11 cellular contexts compared by ENCODE assay signal in genomic region chr13:27644302-27644701, GRCh38. TPM values are rescaled to one million over a fixed set of nuclear protein-coding genes. Genes with fewer than 3 reads are reported as not detected.
DNase-seq lines count a peak whose midpoint lies in the region; ATAC-seq, FAIRE-seq and TF ChIP-seq lines count a peak whose summit lies in the region.
"Had no signal": no experiment of that assay in that cellular context is flagged by ENCODE, and none has a peak within 500 bp of the region (broad histone marks: within the 10 kb centered on the region; RNA-seq: fewer than 3 reads in every experiment).

No MANE protein-coding gene starts in this region.

- H3K9me2 ChIP-seq in GM23338 (ENCODE audit: insufficient read depth), result no peaks in the 10 kb centered on the region

- POLR2A ChIA-PET in WTC11 (lab: Charles Lee), result no interaction called here

- H3K4me1 ChIP-seq in GM23338 (ENCODE audit: insufficient read depth) (0 out of 2 replicates have a peak, but pooled peaks cover 9% of the 10 kb centered on the region), small intestine (ENCODE audit: control insufficient read depth in 2 of 2, insufficient read depth in 1 of 2, low read depth in 1 of 2, low read length in 1 of 2) (peaks cover 0 to 6% of the 10 kb centered on the region in 2 donors), endodermal cell (ENCODE audit: control insufficient read depth, insufficient read depth, low read length) (no peaks in the 10 kb centered on the region)

- no peak for DNase-seq in GM23338 (ENCODE audit: low spot score)
- DNase-seq in WTC11 (ENCODE audit: low spot score), result no peak
- DNase-seq in foreskin melanocyte, result peak; percentile 22
- no peak for DNase-seq in small intestine
- no peak for DNase-seq in NCI-H2227 (lab: John Stamatoyannopoulos, UW; ENCODE audit: unreplicated experiment)
- no peak for DNase-seq in endodermal cell
- DNase-seq: naive thymus-derived CD8-positive, alpha-beta T cell; stimulated activated CD4-positive, alpha-beta T cell treated with anti-CD3 and anti-CD28 coated beads, Interleukin-1b, Interleukin-23, amount 100 ng/mL, for 48 hours; substantia nigra had no signal

- H3K27ac ChIP-seq in GM23338 (ENCODE audit: low read depth) (no peak overlapping the region), small intestine (ENCODE audit: low read depth in 1 of 2, low read length in 1 of 2) (no peak overlapping the region), endodermal cell (ENCODE audit: low read depth, low read length) (no peak overlapping the region)
- H3K27ac ChIP-seq: cardiac muscle cell had no signal

- CTCF ChIA-PET in WTC11 (lab: Charles Lee), result interaction anchor here (0.5 to 1.9 kb wide), 3 partner anchors 111 to 182 kb away, joined by 3 to 9 read pairs (median 4); no protein-coding TSS in a partner anchor

- peaks cover 38% of the 10 kb centered on the region for H3K79me2 ChIP-seq in GM23338 (replicated peaks; ENCODE audit: insufficient read depth)

- no peak overlapping the region for H2AFZ ChIP-seq in GM23338

- no peaks in the 10 kb centered on the region for H3K27me3 ChIP-seq in GM23338 (ENCODE audit: insufficient read depth)
- no peaks in the 10 kb centered on the region for H3K27me3 ChIP-seq in small intestine (ENCODE audit: control insufficient read depth in 2 of 2, insufficient read depth in 2 of 2, low read length in 2 of 2)
- no peaks in the 10 kb centered on the region for H3K27me3 ChIP-seq in endodermal cell (ENCODE audit: control insufficient read depth, insufficient read depth, low read length, poor library complexity, severe bottlenecking)
- H3K27me3 ChIP-seq: cardiac muscle cell had no signal

- 21 to 31% (median 23%) methylated on average over 1 of the region's 1 CpG for WGBS in small intestine, 3 donors
- WGBS in endodermal cell (ENCODE audit: insufficient coverage in 1 of 2, insufficient read length in 1 of 2), 2 experiments, result 100% methylated on average over 1 of the region's 1 CpG; no CpG with 5 or more reads in 1 of the 2 experiments

- H3K4me2 ChIP-seq in GM23338, result no peak overlapping the region

- no peaks in the 10 kb centered on the region for H3F3A ChIP-seq in GM23338 (replicated peaks; ENCODE audit: low read depth)

- H3K36me3 Mint-ChIP-seq in GM23338 (ENCODE audit: low read depth) (peaks cover 23% of the 10 kb centered on the region), WTC11 (peaks cover 21% of the 10 kb centered on the region), endodermal cell (ENCODE audit: low read depth) (peaks cover 19% of the 10 kb centered on the region)

- no peaks in the 10 kb centered on the region for H3K27me3 Mint-ChIP-seq in GM23338 (ENCODE audit: insufficient read depth, low read depth, poor library complexity)
- no peaks in the 10 kb centered on the region for H3K27me3 Mint-ChIP-seq in WTC11 (ENCODE audit: low read depth)
- no peaks in the 10 kb centered on the region for H3K27me3 Mint-ChIP-seq in endodermal cell (ENCODE audit: insufficient read depth)
- H3K27me3 Mint-ChIP-seq: naive thymus-derived CD8-positive, alpha-beta T cell had no signal

- no peak overlapping the region for H3K4me3 Mint-ChIP-seq in GM23338
- no peak overlapping the region for H3K4me3 Mint-ChIP-seq in WTC11
- no peak overlapping the region for H3K4me3 Mint-ChIP-seq in endodermal cell

- H3K4me1 Mint-ChIP-seq in GM23338 (peaks cover 15% of the 10 kb centered on the region; the same call in 2 of the 3 replicates), WTC11 (peaks cover 21% of the 10 kb centered on the region), endodermal cell (no peaks in the 10 kb centered on the region)

- no peak overlapping the region for H3K9ac ChIP-seq in endodermal cell (ENCODE audit: extremely low read depth, low read length, poor library complexity, severe bottlenecking)

- no peak for TF ChIP-seq CTCF in GM23338 (conservative IDR thresholded peaks at IDR 0.05; ENCODE audit: low read depth in 2 of 2)
- TF ChIP-seq CTCF in WTC11 (IDR thresholded peaks at IDR 0.05), result no peak
- no peak for TF ChIP-seq CTCF in endodermal cell (conservative IDR thresholded peaks at IDR 0.05)

- peaks cover 10% of the 10 kb centered on the region for H3K36me3 ChIP-seq in GM23338 (ENCODE audit: insufficient read depth)
- H3K36me3 ChIP-seq in small intestine (ENCODE audit: control insufficient read depth in 2 of 2, insufficient read depth in 2 of 2, low read length in 2 of 2), result peaks cover 0 to 2% of the 10 kb centered on the region in 2 donors
- H3K36me3 ChIP-seq in endodermal cell (ENCODE audit: control insufficient read depth, insufficient read depth, low read length), result peaks cover 13% of the 10 kb centered on the region

- H3K4me3 ChIP-seq in GM23338 (no peak overlapping the region), small intestine (ENCODE audit: low read depth in 1 of 2, low read length in 2 of 2) (no peak overlapping the region), endodermal cell (ENCODE audit: low read length) (no peak overlapping the region)
- H3K4me3 ChIP-seq: cardiac muscle cell had no signal

- peaks cover 9% of the 10 kb centered on the region for H4K20me1 ChIP-seq in GM23338 (replicated peaks; ENCODE audit: insufficient read depth)

- H3K9me3 ChIP-seq in small intestine (ENCODE audit: control insufficient read depth, low read depth) (no peaks in the 10 kb centered on the region), endodermal cell (ENCODE audit: control insufficient read depth, low read length) (peaks cover 13% of the 10 kb centered on the region)

- peaks cover 10% of the 10 kb centered on the region for H3K9me3 Mint-ChIP-seq in GM23338
- peaks cover 15% of the 10 kb centered on the region for H3K9me3 Mint-ChIP-seq in WTC11
- H3K9me3 Mint-ChIP-seq in endodermal cell, result peaks cover 10% of the 10 kb centered on the region

- FAIRE-seq in small intestine (lab: Jason Lieb, UNC), result peak; percentile 15

- peak overlapping the region; percentile 25 for H3K27ac Mint-ChIP-seq in GM23338
- H3K27ac Mint-ChIP-seq in WTC11, result peak overlapping the region; percentile 18; the same call in 1 of the 2 replicates
- no peak overlapping the region for H3K27ac Mint-ChIP-seq in endodermal cell

- no peak for ATAC-seq in GM23338
- ATAC-seq in WTC11, result no peak
- no peak for ATAC-seq in GM21360 (IDR thresholded peaks at IDR 0.05; ENCODE audit: unreplicated experiment)
- ATAC-seq: naive thymus-derived CD8-positive, alpha-beta T cell had no signal

TF ChIP-seq in WTC11, 78 proteins besides CTCF, POLR2A, EP300 and RAD21 (continues in another document):
- no peak for TF ChIP-seq ELF4 (CRISPR knock-in tag; IDR thresholded peaks at IDR 0.05; ENCODE audit: low read depth)
- TF ChIP-seq ZNF263 (CRISPR knock-in tag; IDR thresholded peaks at IDR 0.05; ENCODE audit: low read depth), result no peak
- TF ChIP-seq JAZF1 (CRISPR knock-in tag; IDR thresholded peaks at IDR 0.05), result no peak
- no peak for TF ChIP-seq NR2C2 (CRISPR knock-in tag; IDR thresholded peaks at IDR 0.05)
- no peak for TF ChIP-seq ERG (CRISPR knock-in tag; IDR thresholded peaks at IDR 0.05)
- no peak for TF ChIP-seq IRF2 (CRISPR knock-in tag; IDR thresholded peaks at IDR 0.05; ENCODE audit: borderline replicate concordance, low read depth)
- TF ChIP-seq ZNF121 (CRISPR knock-in tag; IDR thresholded peaks at IDR 0.05), result no peak
- TF ChIP-seq SMAD4 (CRISPR knock-in tag; IDR thresholded peaks at IDR 0.05), result no peak
- no peak for TF ChIP-seq ZBTB43 (CRISPR knock-in tag; IDR thresholded peaks at IDR 0.05)

RNA-seq across cellular contexts. Expression of gene POLR1D, which starts 22.6 kb away (rescaled TPM):
- total RNA-seq in GM23338 (2014; rRNA removed; shearing (Covaris generic)), result 177 and 226 TPM in 2 replicates
- 193 and 197 TPM in 2 replicates for polyA plus RNA-seq in GM23338 (2016; fragmentation: Nextera tagmentation; extraction: Ambion mirVana)
- 185 to 198 TPM (median 191 TPM) in 3 replicates for total RNA-seq in WTC11 (2021)
- 100 to 1,000 TPM; 145 to 192 (median 172) TPM for polyA plus RNA-seq in small intestine
- total RNA-seq in endodermal cell, result 100 to 1,000 TPM; 135 to 136 TPM
- polyA plus RNA-seq in endodermal cell (2013, experiment 1 of 2), result 164 TPM
- polyA plus RNA-seq in endodermal cell (2013, experiment 2 of 2), result 145 TPM

RNA-seq across cellular contexts. Expression of gene LNX2, which starts 24.0 kb away (rescaled TPM):
- 17.3 and 18.0 TPM in 2 replicates for total RNA-seq in GM23338 (2014; rRNA removed; shearing (Covaris generic))
- 3.4 and 3.7 TPM in 2 replicates for polyA plus RNA-seq in GM23338 (2016; fragmentation: Nextera tagmentation; extraction: Ambion mirVana)
- total RNA-seq in WTC11 (2021), result 9.6 to 10.1 TPM (median 9.8 TPM) in 3 replicates
- 10 to 100 TPM in 2 of 3 donors, 1 to 10 TPM in 1; 9.6 to 21.0 (median 15.4) TPM for polyA plus RNA-seq in small intestine
- 10 to 100 TPM; 13.9 to 15.6 TPM for total RNA-seq in endodermal cell
- 7.7 TPM for polyA plus RNA-seq in endodermal cell (2013, experiment 1 of 2)
- polyA plus RNA-seq in endodermal cell (2013, experiment 2 of 2), result 7.8 TPM
